Comparison of ENCODE assay signal across 1 cellular context in genomic region chr1:88973520-88974137, GRCh38.
TF ChIP-seq lines count a peak whose summit lies in the region.

No MANE protein-coding gene starts in this region.

TF ChIP-seq in HCT116, 20 proteins besides CTCF, POLR2A, EP300 and RAD21 (continued from another document):
- no peak for TF ChIP-seq MAX (IDR thresholded peaks at IDR 0.05)
- no peak for TF ChIP-seq CEBPB (IDR thresholded peaks at IDR 0.05; ENCODE audit: low read depth)
- no peak for TF ChIP-seq SP1 (IDR thresholded peaks at IDR 0.05; ENCODE audit: low read depth)
- TF ChIP-seq EZH2 (IDR thresholded peaks at IDR 0.05), result no peak
- no peak for TF ChIP-seq JUND (IDR thresholded peaks at IDR 0.05)
- TF ChIP-seq, protein P1, sequence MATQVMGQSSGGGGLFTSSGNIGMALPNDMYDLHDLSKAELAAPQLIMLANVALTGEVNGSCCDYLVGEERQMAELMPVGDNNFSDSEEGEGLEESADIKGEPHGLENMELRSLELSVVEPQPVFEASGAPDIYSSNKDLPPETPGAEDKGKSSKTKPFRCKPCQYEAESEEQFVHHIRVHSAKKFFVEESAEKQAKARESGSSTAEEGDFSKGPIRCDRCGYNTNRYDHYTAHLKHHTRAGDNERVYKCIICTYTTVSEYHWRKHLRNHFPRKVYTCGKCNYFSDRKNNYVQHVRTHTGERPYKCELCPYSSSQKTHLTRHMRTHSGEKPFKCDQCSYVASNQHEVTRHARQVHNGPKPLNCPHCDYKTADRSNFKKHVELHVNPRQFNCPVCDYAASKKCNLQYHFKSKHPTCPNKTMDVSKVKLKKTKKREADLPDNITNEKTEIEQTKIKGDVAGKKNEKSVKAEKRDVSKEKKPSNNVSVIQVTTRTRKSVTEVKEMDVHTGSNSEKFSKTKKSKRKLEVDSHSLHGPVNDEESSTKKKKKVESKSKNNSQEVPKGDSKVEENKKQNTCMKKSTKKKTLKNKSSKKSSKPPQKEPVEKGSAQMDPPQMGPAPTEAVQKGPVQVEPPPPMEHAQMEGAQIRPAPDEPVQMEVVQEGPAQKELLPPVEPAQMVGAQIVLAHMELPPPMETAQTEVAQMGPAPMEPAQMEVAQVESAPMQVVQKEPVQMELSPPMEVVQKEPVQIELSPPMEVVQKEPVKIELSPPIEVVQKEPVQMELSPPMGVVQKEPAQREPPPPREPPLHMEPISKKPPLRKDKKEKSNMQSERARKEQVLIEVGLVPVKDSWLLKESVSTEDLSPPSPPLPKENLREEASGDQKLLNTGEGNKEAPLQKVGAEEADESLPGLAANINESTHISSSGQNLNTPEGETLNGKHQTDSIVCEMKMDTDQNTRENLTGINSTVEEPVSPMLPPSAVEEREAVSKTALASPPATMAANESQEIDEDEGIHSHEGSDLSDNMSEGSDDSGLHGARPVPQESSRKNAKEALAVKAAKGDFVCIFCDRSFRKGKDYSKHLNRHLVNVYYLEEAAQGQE (IDR thresholded peaks at IDR 0.05; ENCODE audit: low read depth), result no peak
- no peak for TF ChIP-seq ZFX (IDR thresholded peaks at IDR 0.05)
- no peak for TF ChIP-seq ELF1 (IDR thresholded peaks at IDR 0.05; ENCODE audit: borderline replicate concordance, low read depth)
- no peak for TF ChIP-seq YY1 (IDR thresholded peaks at IDR 0.05; ENCODE audit: extremely low read depth, insufficient replicate concordance, low read depth, low read length)
- TF ChIP-seq ZBTB33 (IDR thresholded peaks at IDR 0.05; ENCODE audit: extremely low read depth, insufficient replicate concordance, low read length), result no peak
